In the genomic region with DNA sequence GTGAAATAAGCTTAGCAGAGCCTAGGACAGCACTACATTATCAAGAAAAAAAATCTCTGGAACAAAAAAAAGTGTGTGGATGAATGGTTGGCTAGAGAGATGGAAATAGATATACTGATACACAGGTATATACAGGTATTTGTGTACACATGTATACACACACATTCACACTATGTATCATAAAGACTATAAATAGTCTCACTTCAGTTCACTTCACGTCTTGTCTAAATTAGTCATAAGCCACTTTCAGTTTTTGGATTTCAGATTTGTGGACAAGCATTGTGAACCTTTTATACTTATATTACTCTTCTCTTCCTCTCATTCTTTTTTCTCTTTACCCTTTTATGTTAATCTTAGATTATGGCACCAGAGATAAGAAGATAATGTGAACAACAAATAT, we compare ENCODE assay signal across 18 cellular contexts. TPM values are rescaled to one million over a fixed set of nuclear protein-coding genes. Genes with fewer than 3 reads are reported as not detected.
"Had no signal": no experiment of that assay in that cellular context is flagged by ENCODE, and none has a peak within 500 bp of the region (broad histone marks: within the 10 kb centered on the region; RNA-seq: fewer than 3 reads in every experiment).

No MANE protein-coding gene starts in this region.

- H3K9me3 ChIP-seq: gastrocnemius medialis, lower lobe of right lung, ovary, right lobe of liver, transverse colon, upper lobe of right lung, uterus had no signal

- ATAC-seq: effector memory CD8-positive, alpha-beta T cell; gastrocnemius medialis; left ventricle myocardium superior; lower lobe of right lung; natural killer cell; right lobe of liver; stimulated activated naive B cell treated with anti-CD40 and anti-IgM and Interleukin-4, amounts not matched to agents 10 μg/mL and 1 μg/mL and 100 μg/mL, for 72 hours; upper lobe of right lung had no signal

- H3K4me3 ChIP-seq: coronary artery, gastrocnemius medialis, lower lobe of right lung, ovary, right lobe of liver, transverse colon, upper lobe of right lung, uterus had no signal

- H3K36me3 ChIP-seq: gastrocnemius medialis, lower lobe of right lung, ovary, right lobe of liver, transverse colon, upper lobe of right lung, uterus had no signal

- DNase-seq: effector memory CD8-positive, alpha-beta T cell; gastrocnemius medialis; head of caudate nucleus; left ventricle myocardium superior; lower lobe of right lung; natural killer cell; occipital lobe; ovary; right lobe of liver; small intestine; stimulated activated CD4-positive, alpha-beta T cell treated with anti-CD3 and anti-CD28 coated beads, Interleukin-15, amount 100 ng/mL, for 24 hours; stimulated activated CD4-positive, alpha-beta T cell treated with anti-CD3 and anti-CD28 coated beads, Interleukin-2, amount 100 ng/mL, for 48 hours; stimulated activated naive B cell treated with anti-CD40 and anti-IgM and Interleukin-4, amounts not matched to agents 10 μg/mL and 1 μg/mL and 100 μg/mL, for 72 hours; transverse colon; upper lobe of right lung; uterus had no signal

- H3K27me3 ChIP-seq: gastrocnemius medialis, ovary, right lobe of liver, transverse colon, upper lobe of right lung, uterus had no signal

- H3K4me1 ChIP-seq: gastrocnemius medialis, lower lobe of right lung, right lobe of liver, transverse colon, upper lobe of right lung, uterus had no signal

- H3K27ac ChIP-seq: coronary artery, gastrocnemius medialis, lower lobe of right lung, ovary, right lobe of liver, transverse colon, upper lobe of right lung, uterus had no signal

RNA-seq across cellular contexts. Expression of a gene that starts 41.8 kb away (rescaled TPM):
- total RNA-seq: lower lobe of right lung, mononuclear cell, natural killer cell, right lobe of liver, upper lobe of right lung had no signal
